Comparison of ENCODE assay signal across 1 cellular context in genomic region chr9:110814159-110814558, GRCh38.
TF ChIP-seq lines count a peak whose summit lies in the region.

No MANE protein-coding gene starts in this region.

TF ChIP-seq in SK-N-SH treated with all-trans-retinoic acid at 6 μM for 48 hours, 23 proteins besides CTCF, POLR2A, EP300 and RAD21 (continued from another document):
- no peak for TF ChIP-seq TSHZ2 (CRISPR knock-in tag; IDR thresholded peaks at IDR 0.05)
- TF ChIP-seq ZNF565 (CRISPR knock-in tag; conservative IDR thresholded peaks at IDR 0.05; ENCODE audit: low read depth), result no peak
TF ChIP-seq in SK-N-SH treated with all-trans-retinoic acid at 6 μM for 48 hours: peak in this region for 0.
